ENCODE assay signal across 3 cellular contexts in genomic region chr1:59383963-59384362, GRCh38.
TF ChIP-seq lines count a peak whose summit lies in the region.

No MANE protein-coding gene starts in this region.

TF ChIP-seq in HEK293, 187 proteins besides CTCF, POLR2A, EP300 and RAD21 (continued from another document):
- no peak for TF ChIP-seq ZNF518A (tag by site-specific recombination; conservative IDR thresholded peaks at IDR 0.05; ENCODE audit: low read depth)

TF ChIP-seq in WTC11, 78 proteins besides CTCF, POLR2A, EP300 and RAD21 (continued from another document):
- TF ChIP-seq ERG (CRISPR knock-in tag; IDR thresholded peaks at IDR 0.05) = no peak
- no peak for TF ChIP-seq CDX4 (CRISPR knock-in tag; IDR thresholded peaks at IDR 0.05; ENCODE audit: borderline replicate concordance)
- no peak for TF ChIP-seq ZNF425 (CRISPR knock-in tag; conservative IDR thresholded peaks at IDR 0.05)
- TF ChIP-seq ZNF396 (CRISPR knock-in tag; IDR thresholded peaks at IDR 0.05; ENCODE audit: borderline replicate concordance) = no peak

TF ChIP-seq in HepG2, 621 proteins besides CTCF, POLR2A, EP300 and RAD21 (continued from another document):
- TF ChIP-seq ZBTB25 (CRISPR knock-in tag; IDR thresholded peaks at IDR 0.05) (no peak), ZNF234 (CRISPR knock-in tag; conservative IDR thresholded peaks at IDR 0.05) (no peak)
TF ChIP-seq in HepG2: peak in this region for 0.
